Comparison of ENCODE assay signal across 9 cellular contexts in genomic region chr22:28886679-28887078, GRCh38. TPM values are rescaled to one million over a fixed set of nuclear protein-coding genes. Genes with fewer than 3 reads are reported as not detected.
DNase-seq lines count a peak whose midpoint lies in the region; ATAC-seq, FAIRE-seq and TF ChIP-seq lines count a peak whose summit lies in the region.
"Not testable (repeated sequence)": the region's sequence is repeated elsewhere in the genome, so short reads cannot be mapped to it uniquely, and the experiment has no call there.
"Had no signal": no experiment of that assay in that cellular context is flagged by ENCODE, and none has a peak within 500 bp of the region (broad histone marks: within the 10 kb centered on the region; RNA-seq: fewer than 3 reads in every experiment).

No MANE protein-coding gene starts in this region.

- peaks cover 31% of the 10 kb centered on the region for H4K20me1 ChIP-seq in PC-3 (ENCODE audit: low read length)

- H3K4me3 Mint-ChIP-seq in brain (peak overlapping the region; percentile 88 to 94 (median 92)), nephron (peak overlapping the region; percentile 82 to 90 (median 90)), type B pancreatic cell (peak overlapping the region; percentile 88)

- CTCF ChIA-PET in A549 (lab: Yijun Ruan, JAX); PC-3 (lab: Charles Lee): not testable (repeated sequence)

- H3K79me1 ChIP-seq in trophoblast cell (ENCODE audit: low read length) = not testable (repeated sequence)

- not testable (repeated sequence) for H3K14ac ChIP-seq in trophoblast cell (ENCODE audit: low read length)

- not testable (repeated sequence) for H3K27me3 Mint-ChIP-seq in brain; nephron (ENCODE audit: low read depth); type B pancreatic cell

- WGBS in A549 (ENCODE audit: missing lambda C conversion rate) = 90% methylated on average over 4 of the region's 4 CpGs
- WGBS in trophoblast cell (ENCODE audit: extremely low coverage, insufficient coverage, insufficient read length) = no CpG with 5 or more reads among the region's 4 CpGs
- WGBS in spleen, 5 donors = 92 to 96% (median 94%) methylated on average over 4 of the region's 4 CpGs

- H2BK5ac ChIP-seq in trophoblast cell (ENCODE audit: low read depth, low read length, poor library complexity) = not testable (repeated sequence)

- not testable (repeated sequence) for H3K4me3 ChIP-seq in A549; PC-3 (ENCODE audit: low read length); trophoblast cell (ENCODE audit: low read depth, low read length); spleen
- peak overlapping the region; percentile 81 for H3K4me3 ChIP-seq in cardiac muscle cell

- BruUV-seq in PC-3 (replicated peaks; lab: Mats Ljungman, UMichigan) = not testable (repeated sequence)

- H4K8ac ChIP-seq in trophoblast cell (ENCODE audit: low read depth, low read length) = not testable (repeated sequence)

- H4K12ac ChIP-seq in trophoblast cell (ENCODE audit: low read depth, low read length) = not testable (repeated sequence)

- not testable (repeated sequence) for H3K9me2 ChIP-seq in PC-3 (replicated peaks; ENCODE audit: low read length)

- H3K4ac ChIP-seq in trophoblast cell (ENCODE audit: low read depth, low read length) = peak overlapping the region; percentile 76

- not testable (repeated sequence) for TF ChIP-seq EP300 in A549 (IDR thresholded peaks at IDR 0.05)

- ATAC-seq in A549, PC-3: not testable (repeated sequence)

- H3K79me2 ChIP-seq in PC-3 (ENCODE audit: low read length) (peaks cover 73% of the 10 kb centered on the region), trophoblast cell (ENCODE audit: control insufficient read depth, insufficient read depth, low read length, poor library complexity) (peaks cover 11% of the 10 kb centered on the region)

- not testable (repeated sequence) for H3K9me3 Mint-ChIP-seq in brain, nephron, type B pancreatic cell

- not testable (repeated sequence) for H2BK12ac ChIP-seq in trophoblast cell (ENCODE audit: low read length)

- H2BK120ac ChIP-seq in trophoblast cell (ENCODE audit: insufficient read depth, low read length, poor library complexity) = not testable (repeated sequence)

- H3K27ac ChIP-seq in A549; PC-3 (ENCODE audit: low read length); cardiac muscle cell; trophoblast cell (ENCODE audit: low read depth, low read length); spleen: not testable (repeated sequence)

- H3K9ac ChIP-seq in PC-3 (ENCODE audit: low read length); trophoblast cell (ENCODE audit: low read length): not testable (repeated sequence)

- not testable (repeated sequence) for H3K27me3 ChIP-seq in PC-3 (ENCODE audit: low read length); cardiac muscle cell; trophoblast cell (ENCODE audit: insufficient read depth, low read length)
- peaks cover 0 to 31% (median 0%) of the 10 kb centered on the region in 7 donors for H3K27me3 ChIP-seq in spleen (replicated peaks in 1 of 7)

- intact Hi-C loops in PC-3 (cut with micrococcal nuclease) = loop anchor here (10.0 kb wide), 1 partner anchor 88 kb away; no protein-coding TSS in a partner anchor
- intact Hi-C loops in spleen (cut with DNase I; ENCODE audit: low total_unique reads) = not testable (repeated sequence)

- H3K4me2 ChIP-seq in A549 (peak overlapping the region; percentile 81; the same call in 2 of the 3 replicates), PC-3 (ENCODE audit: low read length) (0 out of 2 replicates have a peak overlapping the region, but pooled peaks have one; percentile 89)
- not testable (repeated sequence) for H3K4me2 ChIP-seq in trophoblast cell (ENCODE audit: low read length)

- peaks cover 45% of the 10 kb centered on the region for H3K4me1 ChIP-seq in A549
- H3K4me1 ChIP-seq in PC-3 (ENCODE audit: insufficient read depth, low read length) = peaks cover 28% of the 10 kb centered on the region
- H3K4me1 ChIP-seq in cardiac muscle cell (ENCODE audit: low read depth) = peaks cover 43% of the 10 kb centered on the region
- peaks cover 7 to 10% of the 10 kb centered on the region in 2 experiments for H3K4me1 ChIP-seq in trophoblast cell (ENCODE audit: control insufficient read depth in 1 of 2, insufficient read depth in 2 of 2, low read length in 2 of 2)
- H3K4me1 ChIP-seq in spleen = peaks cover 4 to 25% (median 19%) of the 10 kb centered on the region in 6 donors

- not testable (repeated sequence) for H3K36me3 ChIP-seq in PC-3 (ENCODE audit: low read depth, low read length); cardiac muscle cell; trophoblast cell (ENCODE audit: control insufficient read depth in 1 of 2, insufficient read depth in 2 of 2, low read length in 2 of 2); spleen

- TF ChIP-seq POLR2A in A549 (IDR thresholded peaks at IDR 0.05; ENCODE audit: low read length); spleen (IDR thresholded peaks at IDR 0.05): not testable (repeated sequence)

- H3K27ac Mint-ChIP-seq in brain = peak overlapping the region in 3 of 5 experiments; percentile 1 to 89 (median 48)
- peak overlapping the region in 2 of 3 experiments; percentile 11 to 37 for H3K27ac Mint-ChIP-seq in nephron
- H3K27ac Mint-ChIP-seq in type B pancreatic cell = peak overlapping the region; percentile 64

- H3K4me1 Mint-ChIP-seq in brain = peaks cover 77% of the 10 kb centered on the region
- peaks cover 65% of the 10 kb centered on the region for H3K4me1 Mint-ChIP-seq in nephron
- peaks cover 43% of the 10 kb centered on the region for H3K4me1 Mint-ChIP-seq in type B pancreatic cell (ENCODE audit: unreplicated experiment)

- H3K23ac ChIP-seq in trophoblast cell (ENCODE audit: low read length) = not testable (repeated sequence)

- H3F3A ChIP-seq in PC-3 (ENCODE audit: low read length, unreplicated experiment) = not testable (repeated sequence)

- not testable (repeated sequence) for TF ChIP-seq CTCF in A549 (IDR thresholded peaks at IDR 0.05); PC-3 (conservative IDR thresholded peaks at IDR 0.05; ENCODE audit: low read depth, low read length); brain (conservative IDR thresholded peaks at IDR 0.05); cardiac muscle cell (IDR thresholded peaks at IDR 0.05; ENCODE audit: low read depth, low read length); nephron (IDR thresholded peaks at IDR 0.05; ENCODE audit: unreplicated experiment in 3 of 3); spleen (IDR thresholded peaks at IDR 0.05 in 8 of 11, conservative IDR thresholded peaks at IDR 0.05 in 3 of 11); type B pancreatic cell (conservative IDR thresholded peaks at IDR 0.05)

- TF ChIP-seq RAD21 in A549 (conservative IDR thresholded peaks at IDR 0.05 in 1 of 2, IDR thresholded peaks at IDR 0.05 in 1 of 2) = not testable (repeated sequence)

- H2AK5ac ChIP-seq in trophoblast cell (ENCODE audit: low read length) = not testable (repeated sequence)

- not testable (repeated sequence) for H4K91ac ChIP-seq in trophoblast cell (ENCODE audit: low read depth, low read length)

- not testable (repeated sequence) for DNase-seq in A549 (ENCODE audit: low read depth in 1 of 2, low spot score in 1 of 2); PC-3; cardiac muscle cell (ENCODE audit: low read depth in 1 of 2, low spot score in 1 of 2); trophoblast cell; type B pancreatic cell (ENCODE audit: extremely low spot score, unreplicated experiment)
- DNase-seq in spleen = peak; percentile 5

- POLR2A ChIA-PET in A549 (lab: Yijun Ruan, JAX); PC-3 (lab: Charles Lee; ENCODE audit: unreplicated experiment): not testable (repeated sequence)

- not testable (repeated sequence) for H3K9me3 ChIP-seq in A549; PC-3 (ENCODE audit: low read length); cardiac muscle cell (ENCODE audit: low read depth); trophoblast cell (ENCODE audit: insufficient read depth, low read depth, low read length); spleen

- H2AFZ ChIP-seq in PC-3 (ENCODE audit: low read length); trophoblast cell (ENCODE audit: insufficient read depth, low read length, poor library complexity): not testable (repeated sequence)

- H3K18ac ChIP-seq in trophoblast cell (ENCODE audit: low read length) = not testable (repeated sequence)

- H3K36me3 Mint-ChIP-seq in brain; nephron (ENCODE audit: low read depth); type B pancreatic cell: not testable (repeated sequence)

- not testable (repeated sequence) for FAIRE-seq in A549 (lab: Jason Lieb, UNC)

RNA-seq across cellular contexts. Expression of gene ZNRF3, which starts 3.3 kb away (rescaled TPM):
- 4.6 and 5.5 TPM in 2 replicates for polyA plus RNA-seq in A549 (2011; rRNA removed)
- polyA plus RNA-seq in A549 (2012; cell fraction: cytosol; rRNA removed) = 6.1 and 9.1 TPM in 2 replicates
- 7.8 and 14.2 TPM in 2 replicates for polyA plus RNA-seq in A549 (2012; cell fraction: nucleus; rRNA removed)
- polyA plus RNA-seq in A549 (2017; fragmentation: RNase III; extraction: RNeasy Plus Mini Kit Qiagen cat#74134 plus additional on column Dnase treatment) = 5.5 to 6.9 TPM (median 6.0 TPM) in 3 replicates
- 4.8 and 6.3 TPM in 2 replicates for polyA minus RNA-seq in A549 (2011; rRNA and poly(A)+ RNA removed)
- total RNA-seq in PC-3 (2014; rRNA removed) = 8.1 and 9.4 TPM in 2 replicates
- 10.9 TPM for polyA plus RNA-seq in brain (ENCODE audit: insufficient read depth, low read depth, low replicate concordance)
- 35.4 and 40.4 TPM in 2 replicates for total RNA-seq in cardiac muscle cell
- 23.8 and 25.5 TPM in 2 replicates for polyA plus RNA-seq in cardiac muscle cell
- 13.0 and 13.6 TPM in 2 replicates for polyA plus RNA-seq in trophoblast cell (2013)
- 1 to 10 TPM; 1.9 to 4.5 (median 3.4) TPM for total RNA-seq in spleen
- polyA plus RNA-seq in spleen = under 1 TPM; 0.15 to 0.51 (median 0.30) TPM
- total RNA-seq in type B pancreatic cell (ENCODE audit: low replicate concordance) = 17.9 and 23.1 TPM in 2 replicates
- polyA plus RNA-seq: CD14-positive monocyte had no signal
